ENCODE assay signal across 9 cellular contexts in the genomic region with DNA sequence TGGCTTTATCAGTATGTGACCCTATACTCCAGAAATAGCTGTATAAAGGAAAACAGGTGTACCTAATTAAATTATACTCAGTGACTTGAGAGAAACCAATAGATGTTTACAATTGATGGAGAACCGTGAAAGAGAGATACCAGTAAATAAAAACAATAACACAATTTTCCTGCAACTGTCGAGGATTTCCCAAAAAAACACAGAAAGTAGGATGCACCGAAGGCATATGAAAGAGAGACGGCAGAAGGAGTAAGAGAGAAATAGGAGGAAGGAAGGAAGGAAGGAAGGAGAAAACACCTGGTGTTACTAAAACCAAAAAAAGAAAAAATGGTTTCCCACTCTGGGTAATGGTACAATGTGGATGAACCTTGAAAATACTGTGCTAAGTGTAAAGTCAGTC.
"Had no signal": no experiment of that assay in that cellular context is flagged by ENCODE, and none has a peak within 500 bp of the region (broad histone marks: within the 10 kb centered on the region; RNA-seq: fewer than 3 reads in every experiment).

No MANE protein-coding gene starts in this region.

- H3K27ac ChIP-seq: GM23248, HL-60 had no signal

- H3K4me3 ChIP-seq: GM23248, HAP-1 had no signal

- H3K4me3 Mint-ChIP-seq: HFFc6 had no signal

- DNase-seq: GM23248, GOT3, H7, HFFc6 had no signal

- H3K27ac Mint-ChIP-seq: HFFc6, IgD-negative memory B cell had no signal

- H3K4me1 ChIP-seq: HAP-1 had no signal

- H3K27me3 Mint-ChIP-seq: IgD-negative memory B cell had no signal

- H3K4me1 Mint-ChIP-seq: IgD-negative memory B cell had no signal

- ATAC-seq: HCT116, HepG2 had no signal
